Comparison of ENCODE assay signal across 1 cellular context in genomic region chr1:212254853-212255363, GRCh38.
TF ChIP-seq lines count a peak whose summit lies in the region.

No MANE protein-coding gene starts in this region.

TF ChIP-seq in HepG2, 621 proteins besides CTCF, POLR2A, EP300 and RAD21 (continued from another document and continues in another):
- TF ChIP-seq ATF2 (CRISPR knock-in tag; IDR thresholded peaks at IDR 0.05) (peak; percentile 86), ZNF101 (CRISPR knock-in tag; IDR thresholded peaks at IDR 0.05; ENCODE audit: borderline replicate concordance, low read depth) (no peak), ZNF331 (CRISPR knock-in tag; IDR thresholded peaks at IDR 0.05) (peak; percentile 85), PHF20 (CRISPR knock-in tag; IDR thresholded peaks at IDR 0.05) (no peak), PHF5A (CRISPR knock-in tag; IDR thresholded peaks at IDR 0.05; ENCODE audit: low read depth, unreplicated experiment) (no peak), PAF1 (CRISPR knock-in tag; IDR thresholded peaks at IDR 0.05) (no peak), MNT (IDR thresholded peaks at IDR 0.05) (no peak), ZNF577 (CRISPR knock-in tag; IDR thresholded peaks at IDR 0.05; ENCODE audit: borderline replicate concordance, low read depth) (no peak), REST (IDR thresholded peaks at IDR 0.05; ENCODE audit: borderline replicate concordance in 1 of 2, low read depth in 1 of 2, low read length in 2 of 2) (no peak; a peak in 1 of 4 replicates), NONO (IDR thresholded peaks at IDR 0.05) (no peak), NONO (CRISPR knock-in tag; conservative IDR thresholded peaks at IDR 0.05) (peak; percentile 59; the same call in 1 of the 2 replicates), KDM6A (CRISPR knock-in tag; IDR thresholded peaks at IDR 0.05; ENCODE audit: low read depth) (peak; percentile 87), ZNF3 (CRISPR knock-in tag; IDR thresholded peaks at IDR 0.05) (no peak), ZBTB33 (CRISPR knock-in tag; IDR thresholded peaks at IDR 0.05) (no peak), BHLHE40 (IDR thresholded peaks at IDR 0.05; ENCODE audit: low read length) (peak; percentile 58), FOXP4 (CRISPR knock-in tag; IDR thresholded peaks at IDR 0.05) (peak; percentile 86), PAXIP1 (CRISPR knock-in tag; conservative IDR thresholded peaks at IDR 0.05) (peak; percentile 91), TCF7 (IDR thresholded peaks at IDR 0.05; ENCODE audit: low read depth) (peak; percentile 45; the same call in 1 of the 2 replicates), NFKBIZ (CRISPR knock-in tag; IDR thresholded peaks at IDR 0.05) (peak; percentile 72; the same call in 1 of the 2 replicates), FOXK1 (CRISPR knock-in tag; IDR thresholded peaks at IDR 0.05; ENCODE audit: borderline replicate concordance, low read depth) (0 out of 2 replicates have a peak, but pooled peaks have one; percentile 46), FOXO4 (CRISPR knock-in tag; conservative IDR thresholded peaks at IDR 0.05) (no peak), THAP11 (CRISPR knock-in tag; IDR thresholded peaks at IDR 0.05) (peak; percentile 58), IRF2 (CRISPR knock-in tag; IDR thresholded peaks at IDR 0.05) (peak; percentile 78), PATZ1 (CRISPR knock-in tag; IDR thresholded peaks at IDR 0.05) (peak; percentile 83), KDM5A (IDR thresholded peaks at IDR 0.05; ENCODE audit: borderline replicate concordance, low read length) (peak; percentile 15; the same call in 1 of the 2 replicates), GABPB1 (CRISPR knock-in tag; IDR thresholded peaks at IDR 0.05) (peak; percentile 33; the same call in 1 of the 2 replicates), TARDBP (CRISPR knock-in tag; IDR thresholded peaks at IDR 0.05) (no peak; the same call in 1 of the 2 replicates), ZNF546 (CRISPR knock-in tag; conservative IDR thresholded peaks at IDR 0.05) (no peak), RARA (CRISPR knock-in tag; IDR thresholded peaks at IDR 0.05) (peak; percentile 83), ETV5 (CRISPR knock-in tag; IDR thresholded peaks at IDR 0.05; ENCODE audit: borderline replicate concordance) (peak; percentile 52; the same call in 1 of the 2 replicates), HMGXB4 (CRISPR knock-in tag; IDR thresholded peaks at IDR 0.05; ENCODE audit: borderline replicate concordance in 1 of 2, low read depth in 1 of 2) (peak in 1 of 2 experiments; percentile 55; a peak in 1 of 4 replicates), ELF1 (CRISPR knock-in tag; IDR thresholded peaks at IDR 0.05) (0 out of 2 replicates have a peak, but pooled peaks have one; percentile 28), GFI1 (CRISPR knock-in tag; IDR thresholded peaks at IDR 0.05; ENCODE audit: borderline replicate concordance) (0 out of 2 replicates have a peak, but pooled peaks have one; percentile 37), YEATS2 (CRISPR knock-in tag; IDR thresholded peaks at IDR 0.05; ENCODE audit: borderline replicate concordance) (peak; percentile 2; the same call in 1 of the 2 replicates), DRAP1 (CRISPR knock-in tag; IDR thresholded peaks at IDR 0.05) (0 out of 2 replicates have a peak, but pooled peaks have one; percentile 39)
